Comparison of ENCODE assay signal across 1 cellular context in the genomic region with DNA sequence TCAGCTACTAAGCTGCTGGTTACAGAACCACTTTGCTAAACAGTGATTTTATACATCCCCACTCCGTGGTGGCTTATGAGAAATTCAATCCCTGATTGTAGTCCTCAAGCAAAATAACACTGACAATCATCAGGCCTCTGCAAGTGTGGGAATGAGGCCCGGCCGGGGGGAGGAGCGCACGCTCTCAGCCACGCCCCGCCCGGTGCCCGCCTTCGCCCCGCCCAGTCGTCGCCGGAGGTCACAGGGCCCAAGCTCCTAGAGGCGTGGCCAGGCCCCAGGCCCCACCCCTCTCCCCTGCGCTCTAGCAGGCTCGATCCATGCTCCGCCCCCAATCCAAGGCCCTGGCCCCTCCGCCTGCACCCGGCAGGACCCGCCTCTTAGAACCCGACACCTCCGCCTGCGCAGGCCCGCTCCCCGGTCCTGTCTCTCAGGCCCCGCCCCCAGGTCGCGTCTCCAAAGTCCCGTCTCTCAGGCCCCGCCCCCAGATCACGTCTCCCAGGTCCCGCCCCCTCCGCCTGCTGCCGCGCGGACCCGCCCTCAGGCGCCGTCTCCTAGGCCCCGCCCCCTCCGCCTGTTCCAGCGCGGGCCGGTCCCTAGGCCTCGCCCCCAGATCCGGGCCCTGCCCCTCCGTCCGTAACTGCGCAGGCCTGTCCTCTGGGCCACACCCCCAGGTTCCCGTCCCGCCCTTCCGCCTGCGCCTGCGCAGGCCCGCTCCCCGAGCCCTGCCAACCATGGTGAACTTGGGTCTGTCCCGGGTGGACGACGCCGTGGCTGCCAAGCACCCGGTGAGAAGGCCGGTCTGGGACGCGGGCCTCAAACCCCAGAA.
TF ChIP-seq lines count a peak whose summit lies in the region.

A gene (plus strand): TSS at position 705 of the 826 bp plus-strand sequence. CDS start 27 bp downstream, at position 732.

TF ChIP-seq in HepG2, 621 proteins besides CTCF, POLR2A, EP300 and RAD21 (continued from another document and continues in another):
- TF ChIP-seq, protein P1, sequence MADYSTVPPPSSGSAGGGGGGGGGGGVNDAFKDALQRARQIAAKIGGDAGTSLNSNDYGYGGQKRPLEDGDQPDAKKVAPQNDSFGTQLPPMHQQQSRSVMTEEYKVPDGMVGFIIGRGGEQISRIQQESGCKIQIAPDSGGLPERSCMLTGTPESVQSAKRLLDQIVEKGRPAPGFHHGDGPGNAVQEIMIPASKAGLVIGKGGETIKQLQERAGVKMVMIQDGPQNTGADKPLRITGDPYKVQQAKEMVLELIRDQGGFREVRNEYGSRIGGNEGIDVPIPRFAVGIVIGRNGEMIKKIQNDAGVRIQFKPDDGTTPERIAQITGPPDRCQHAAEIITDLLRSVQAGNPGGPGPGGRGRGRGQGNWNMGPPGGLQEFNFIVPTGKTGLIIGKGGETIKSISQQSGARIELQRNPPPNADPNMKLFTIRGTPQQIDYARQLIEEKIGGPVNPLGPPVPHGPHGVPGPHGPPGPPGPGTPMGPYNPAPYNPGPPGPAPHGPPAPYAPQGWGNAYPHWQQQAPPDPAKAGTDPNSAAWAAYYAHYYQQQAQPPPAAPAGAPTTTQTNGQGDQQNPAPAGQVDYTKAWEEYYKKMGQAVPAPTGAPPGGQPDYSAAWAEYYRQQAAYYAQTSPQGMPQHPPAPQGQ (CRISPR knock-in tag; IDR thresholded peaks at IDR 0.05; ENCODE audit: borderline replicate concordance) = no peak
- peak; percentile 68; the same call in 1 of the 2 replicates for TF ChIP-seq ZNF546 (CRISPR knock-in tag; conservative IDR thresholded peaks at IDR 0.05)
- TF ChIP-seq TMF1 (CRISPR knock-in tag; IDR thresholded peaks at IDR 0.05; ENCODE audit: low read depth) = 0 out of 2 replicates have a peak, but pooled peaks have one; percentile 25
- peak; percentile 82 for TF ChIP-seq GABPB1 (CRISPR knock-in tag; IDR thresholded peaks at IDR 0.05)
- TF ChIP-seq, protein P2, sequence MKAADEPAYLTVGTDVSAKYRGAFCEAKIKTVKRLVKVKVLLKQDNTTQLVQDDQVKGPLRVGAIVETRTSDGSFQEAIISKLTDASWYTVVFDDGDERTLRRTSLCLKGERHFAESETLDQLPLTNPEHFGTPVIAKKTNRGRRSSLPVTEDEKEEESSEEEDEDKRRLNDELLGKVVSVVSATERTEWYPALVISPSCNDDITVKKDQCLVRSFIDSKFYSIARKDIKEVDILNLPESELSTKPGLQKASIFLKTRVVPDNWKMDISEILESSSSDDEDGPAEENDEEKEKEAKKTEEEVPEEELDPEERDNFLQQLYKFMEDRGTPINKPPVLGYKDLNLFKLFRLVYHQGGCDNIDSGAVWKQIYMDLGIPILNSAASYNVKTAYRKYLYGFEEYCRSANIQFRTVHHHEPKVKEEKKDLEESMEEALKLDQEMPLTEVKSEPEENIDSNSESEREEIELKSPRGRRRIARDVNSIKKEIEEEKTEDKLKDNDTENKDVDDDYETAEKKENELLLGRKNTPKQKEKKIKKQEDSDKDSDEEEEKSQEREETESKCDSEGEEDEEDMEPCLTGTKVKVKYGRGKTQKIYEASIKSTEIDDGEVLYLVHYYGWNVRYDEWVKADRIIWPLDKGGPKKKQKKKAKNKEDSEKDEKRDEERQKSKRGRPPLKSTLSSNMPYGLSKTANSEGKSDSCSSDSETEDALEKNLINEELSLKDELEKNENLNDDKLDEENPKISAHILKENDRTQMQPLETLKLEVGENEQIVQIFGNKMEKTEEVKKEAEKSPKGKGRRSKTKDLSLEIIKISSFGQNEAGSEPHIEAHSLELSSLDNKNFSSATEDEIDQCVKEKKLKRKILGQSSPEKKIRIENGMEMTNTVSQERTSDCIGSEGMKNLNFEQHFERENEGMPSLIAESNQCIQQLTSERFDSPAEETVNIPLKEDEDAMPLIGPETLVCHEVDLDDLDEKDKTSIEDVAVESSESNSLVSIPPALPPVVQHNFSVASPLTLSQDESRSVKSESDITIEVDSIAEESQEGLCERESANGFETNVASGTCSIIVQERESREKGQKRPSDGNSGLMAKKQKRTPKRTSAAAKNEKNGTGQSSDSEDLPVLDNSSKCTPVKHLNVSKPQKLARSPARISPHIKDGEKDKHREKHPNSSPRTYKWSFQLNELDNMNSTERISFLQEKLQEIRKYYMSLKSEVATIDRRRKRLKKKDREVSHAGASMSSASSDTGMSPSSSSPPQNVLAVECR (CRISPR knock-in tag; IDR thresholded peaks at IDR 0.05; ENCODE audit: borderline replicate concordance) = peak; percentile 53; the same call in 1 of the 2 replicates
- TF ChIP-seq, protein P3, sequence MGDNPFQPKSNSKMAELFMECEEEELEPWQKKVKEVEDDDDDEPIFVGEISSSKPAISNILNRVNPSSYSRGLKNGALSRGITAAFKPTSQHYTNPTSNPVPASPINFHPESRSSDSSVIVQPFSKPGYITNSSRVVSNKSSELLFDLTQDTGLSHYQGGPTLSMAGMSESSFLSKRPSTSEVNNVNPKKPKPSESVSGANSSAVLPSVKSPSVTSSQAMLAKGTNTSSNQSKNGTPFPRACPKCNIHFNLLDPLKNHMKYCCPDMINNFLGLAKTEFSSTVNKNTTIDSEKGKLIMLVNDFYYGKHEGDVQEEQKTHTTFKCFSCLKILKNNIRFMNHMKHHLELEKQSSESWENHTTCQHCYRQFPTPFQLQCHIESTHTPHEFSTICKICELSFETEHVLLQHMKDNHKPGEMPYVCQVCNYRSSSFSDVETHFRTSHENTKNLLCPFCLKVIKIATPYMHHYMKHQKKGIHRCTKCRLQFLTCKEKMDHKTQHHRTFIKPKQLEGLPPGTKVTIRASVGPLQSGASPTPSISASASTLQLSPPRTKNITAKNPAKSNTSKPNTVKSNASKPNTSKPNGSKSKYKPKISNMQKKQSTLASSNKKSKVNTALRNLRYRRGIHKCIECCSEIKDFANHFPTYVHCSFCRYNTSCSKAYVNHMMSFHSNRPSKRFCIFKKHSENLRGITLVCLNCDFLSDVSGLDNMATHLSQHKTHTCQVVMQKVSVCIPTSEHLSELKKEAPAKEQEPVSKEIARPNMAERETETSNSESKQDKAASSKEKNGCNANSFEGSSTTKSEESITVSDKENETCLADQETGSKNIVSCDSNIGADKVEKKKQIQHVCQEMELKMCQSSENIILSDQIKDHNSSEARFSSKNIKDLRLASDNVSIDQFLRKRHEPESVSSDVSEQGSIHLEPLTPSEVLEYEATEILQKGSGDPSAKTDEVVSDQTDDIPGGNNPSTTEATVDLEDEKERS (CRISPR knock-in tag; IDR thresholded peaks at IDR 0.05) = 0 out of 2 replicates have a peak, but pooled peaks have one; percentile 26
- TF ChIP-seq, protein P4, sequence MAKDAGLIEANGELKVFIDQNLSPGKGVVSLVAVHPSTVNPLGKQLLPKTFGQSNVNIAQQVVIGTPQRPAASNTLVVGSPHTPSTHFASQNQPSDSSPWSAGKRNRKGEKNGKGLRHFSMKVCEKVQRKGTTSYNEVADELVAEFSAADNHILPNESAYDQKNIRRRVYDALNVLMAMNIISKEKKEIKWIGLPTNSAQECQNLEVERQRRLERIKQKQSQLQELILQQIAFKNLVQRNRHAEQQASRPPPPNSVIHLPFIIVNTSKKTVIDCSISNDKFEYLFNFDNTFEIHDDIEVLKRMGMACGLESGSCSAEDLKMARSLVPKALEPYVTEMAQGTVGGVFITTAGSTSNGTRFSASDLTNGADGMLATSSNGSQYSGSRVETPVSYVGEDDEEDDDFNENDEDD (CRISPR knock-in tag; IDR thresholded peaks at IDR 0.05; ENCODE audit: borderline replicate concordance) = peak; percentile 50; the same call in 1 of the 2 replicates
- TF ChIP-seq ZNF598 (CRISPR knock-in tag; IDR thresholded peaks at IDR 0.05; ENCODE audit: borderline replicate concordance) = no peak
- no peak for TF ChIP-seq ZNF24 (IDR thresholded peaks at IDR 0.05)
- peak; percentile 77 for TF ChIP-seq SP5 (CRISPR knock-in tag; IDR thresholded peaks at IDR 0.05; ENCODE audit: borderline replicate concordance, low read depth)
- peak; percentile 81; the same call in 1 of the 2 replicates for TF ChIP-seq ZNF264 (CRISPR knock-in tag; IDR thresholded peaks at IDR 0.05)
- TF ChIP-seq ETV5 (CRISPR knock-in tag; IDR thresholded peaks at IDR 0.05; ENCODE audit: borderline replicate concordance) = peak; percentile 32; the same call in 1 of the 2 replicates
- TF ChIP-seq ZNF879 (CRISPR knock-in tag; IDR thresholded peaks at IDR 0.05) = no peak
- TF ChIP-seq, protein P5, sequence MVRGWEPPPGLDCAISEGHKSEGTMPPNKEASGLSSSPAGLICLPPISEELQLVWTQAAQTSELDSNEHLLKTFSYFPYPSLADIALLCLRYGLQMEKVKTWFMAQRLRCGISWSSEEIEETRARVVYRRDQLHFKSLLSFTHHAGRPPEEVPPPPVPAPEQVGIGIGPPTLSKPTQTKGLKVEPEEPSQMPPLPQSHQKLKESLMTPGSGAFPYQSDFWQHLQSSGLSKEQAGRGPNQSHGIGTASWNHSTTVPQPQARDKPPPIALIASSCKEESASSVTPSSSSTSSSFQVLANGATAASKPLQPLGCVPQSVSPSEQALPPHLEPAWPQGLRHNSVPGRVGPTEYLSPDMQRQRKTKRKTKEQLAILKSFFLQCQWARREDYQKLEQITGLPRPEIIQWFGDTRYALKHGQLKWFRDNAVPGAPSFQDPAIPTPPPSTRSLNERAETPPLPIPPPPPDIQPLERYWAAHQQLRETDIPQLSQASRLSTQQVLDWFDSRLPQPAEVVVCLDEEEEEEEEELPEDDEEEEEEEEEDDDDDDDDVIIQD (CRISPR knock-in tag; IDR thresholded peaks at IDR 0.05; ENCODE audit: low read depth) = no peak
- no peak for TF ChIP-seq ATM (IDR thresholded peaks at IDR 0.05; ENCODE audit: borderline replicate concordance)
- TF ChIP-seq ZNF644 (CRISPR knock-in tag; IDR thresholded peaks at IDR 0.05; ENCODE audit: low read depth) = no peak
- TF ChIP-seq, protein P6, sequence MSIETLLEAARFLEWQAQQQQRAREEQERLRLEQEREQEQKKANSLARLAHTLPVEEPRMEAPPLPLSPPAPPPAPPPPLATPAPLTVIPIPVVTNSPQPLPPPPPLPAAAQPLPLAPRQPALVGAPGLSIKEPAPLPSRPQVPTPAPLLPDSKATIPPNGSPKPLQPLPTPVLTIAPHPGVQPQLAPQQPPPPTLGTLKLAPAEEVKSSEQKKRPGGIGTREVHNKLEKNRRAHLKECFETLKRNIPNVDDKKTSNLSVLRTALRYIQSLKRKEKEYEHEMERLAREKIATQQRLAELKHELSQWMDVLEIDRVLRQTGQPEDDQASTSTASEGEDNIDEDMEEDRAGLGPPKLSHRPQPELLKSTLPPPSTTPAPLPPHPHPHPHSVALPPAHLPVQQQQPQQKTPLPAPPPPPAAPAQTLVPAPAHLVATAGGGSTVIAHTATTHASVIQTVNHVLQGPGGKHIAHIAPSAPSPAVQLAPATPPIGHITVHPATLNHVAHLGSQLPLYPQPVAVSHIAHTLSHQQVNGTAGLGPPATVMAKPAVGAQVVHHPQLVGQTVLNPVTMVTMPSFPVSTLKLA (IDR thresholded peaks at IDR 0.05) = peak; percentile 39
- TF ChIP-seq, protein P7, sequence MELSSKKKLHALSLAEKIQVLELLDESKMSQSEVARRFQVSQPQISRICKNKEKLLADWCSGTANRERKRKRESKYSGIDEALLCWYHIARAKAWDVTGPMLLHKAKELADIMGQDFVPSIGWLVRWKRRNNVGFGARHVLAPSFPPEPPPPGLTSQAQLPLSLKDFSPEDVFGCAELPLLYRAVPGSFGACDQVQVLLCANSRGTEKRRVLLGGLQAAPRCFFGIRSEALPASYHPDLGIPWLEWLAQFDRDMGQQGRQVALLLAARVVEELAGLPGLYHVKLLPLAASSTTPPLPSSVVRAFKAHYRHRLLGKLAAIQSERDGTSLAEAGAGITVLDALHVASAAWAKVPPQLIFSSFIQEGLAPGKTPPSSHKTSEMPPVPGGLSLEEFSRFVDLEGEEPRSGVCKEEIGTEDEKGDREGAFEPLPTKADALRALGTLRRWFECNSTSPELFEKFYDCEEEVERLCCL (CRISPR knock-in tag; IDR thresholded peaks at IDR 0.05; ENCODE audit: borderline replicate concordance) = peak; percentile 70; the same call in 1 of the 2 replicates
- TF ChIP-seq SIX1 (CRISPR knock-in tag; IDR thresholded peaks at IDR 0.05; ENCODE audit: borderline replicate concordance) = peak; percentile 65; the same call in 1 of the 2 replicates
- TF ChIP-seq, protein P8, sequence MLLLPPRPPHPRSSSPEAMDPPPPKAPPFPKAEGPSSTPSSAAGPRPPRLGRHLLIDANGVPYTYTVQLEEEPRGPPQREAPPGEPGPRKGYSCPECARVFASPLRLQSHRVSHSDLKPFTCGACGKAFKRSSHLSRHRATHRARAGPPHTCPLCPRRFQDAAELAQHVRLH (CRISPR knock-in tag; IDR thresholded peaks at IDR 0.05; ENCODE audit: borderline replicate concordance, low read depth) = 0 out of 2 replicates have a peak, but pooled peaks have one; percentile 22
- no peak for TF ChIP-seq SETDB1 (CRISPR knock-in tag; IDR thresholded peaks at IDR 0.05; ENCODE audit: borderline replicate concordance)
- TF ChIP-seq KLF9 (CRISPR knock-in tag; IDR thresholded peaks at IDR 0.05; ENCODE audit: low read depth) = 0 out of 2 replicates have a peak, but pooled peaks have one; percentile 62
- no peak for TF ChIP-seq ZNF619 (CRISPR knock-in tag; IDR thresholded peaks at IDR 0.05)
- TF ChIP-seq ISL2 (CRISPR knock-in tag; IDR thresholded peaks at IDR 0.05) = no peak
- 0 out of 2 replicates have a peak, but pooled peaks have one; percentile 39 for TF ChIP-seq MYNN (CRISPR knock-in tag; IDR thresholded peaks at IDR 0.05; ENCODE audit: low read depth)
- TF ChIP-seq, protein P9, sequence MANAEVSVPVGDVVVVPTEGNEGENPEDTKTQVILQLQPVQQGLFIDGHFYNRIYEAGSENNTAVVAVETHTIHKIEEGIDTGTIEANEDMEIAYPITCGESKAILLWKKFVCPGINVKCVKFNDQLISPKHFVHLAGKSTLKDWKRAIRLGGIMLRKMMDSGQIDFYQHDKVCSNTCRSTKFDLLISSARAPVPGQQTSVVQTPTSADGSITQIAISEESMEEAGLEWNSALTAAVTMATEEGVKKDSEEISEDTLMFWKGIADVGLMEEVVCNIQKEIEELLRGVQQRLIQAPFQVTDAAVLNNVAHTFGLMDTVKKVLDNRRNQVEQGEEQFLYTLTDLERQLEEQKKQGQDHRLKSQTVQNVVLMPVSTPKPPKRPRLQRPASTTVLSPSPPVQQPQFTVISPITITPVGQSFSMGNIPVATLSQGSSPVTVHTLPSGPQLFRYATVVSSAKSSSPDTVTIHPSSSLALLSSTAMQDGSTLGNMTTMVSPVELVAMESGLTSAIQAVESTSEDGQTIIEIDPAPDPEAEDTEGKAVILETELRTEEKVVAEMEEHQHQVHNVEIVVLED (CRISPR knock-in tag; IDR thresholded peaks at IDR 0.05; ENCODE audit: borderline replicate concordance) = peak; percentile 62
- peak; percentile 84 for TF ChIP-seq MED8 (CRISPR knock-in tag; IDR thresholded peaks at IDR 0.05; ENCODE audit: insufficient replicate concordance)
- TF ChIP-seq, protein P10, sequence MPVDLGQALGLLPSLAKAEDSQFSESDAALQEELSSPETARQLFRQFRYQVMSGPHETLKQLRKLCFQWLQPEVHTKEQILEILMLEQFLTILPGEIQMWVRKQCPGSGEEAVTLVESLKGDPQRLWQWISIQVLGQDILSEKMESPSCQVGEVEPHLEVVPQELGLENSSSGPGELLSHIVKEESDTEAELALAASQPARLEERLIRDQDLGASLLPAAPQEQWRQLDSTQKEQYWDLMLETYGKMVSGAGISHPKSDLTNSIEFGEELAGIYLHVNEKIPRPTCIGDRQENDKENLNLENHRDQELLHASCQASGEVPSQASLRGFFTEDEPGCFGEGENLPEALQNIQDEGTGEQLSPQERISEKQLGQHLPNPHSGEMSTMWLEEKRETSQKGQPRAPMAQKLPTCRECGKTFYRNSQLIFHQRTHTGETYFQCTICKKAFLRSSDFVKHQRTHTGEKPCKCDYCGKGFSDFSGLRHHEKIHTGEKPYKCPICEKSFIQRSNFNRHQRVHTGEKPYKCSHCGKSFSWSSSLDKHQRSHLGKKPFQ (CRISPR knock-in tag; IDR thresholded peaks at IDR 0.05; ENCODE audit: insufficient replicate concordance) = peak; percentile 73
